In genomic region chr22:19147193-19147780, GRCh38 we compare ENCODE assay signal across 2 cellular contexts.
TF ChIP-seq lines count a peak whose summit lies in the region.

No MANE protein-coding gene starts in this region.

TF ChIP-seq in GM23338, 12 proteins besides CTCF, POLR2A, EP300 and RAD21:
- no peak for TF ChIP-seq EZH2 (IDR thresholded peaks at IDR 0.05; ENCODE audit: low read depth, unreplicated experiment)
- no peak for TF ChIP-seq EZH2phosphoT487 (IDR thresholded peaks at IDR 0.05; ENCODE audit: unreplicated experiment)
- TF ChIP-seq ZNF114 (CRISPR knock-in tag; IDR thresholded peaks at IDR 0.05), result no peak
- TF ChIP-seq ZNF331 (CRISPR knock-in tag; IDR thresholded peaks at IDR 0.05; ENCODE audit: low read depth), result no peak
- TF ChIP-seq, protein P1, sequence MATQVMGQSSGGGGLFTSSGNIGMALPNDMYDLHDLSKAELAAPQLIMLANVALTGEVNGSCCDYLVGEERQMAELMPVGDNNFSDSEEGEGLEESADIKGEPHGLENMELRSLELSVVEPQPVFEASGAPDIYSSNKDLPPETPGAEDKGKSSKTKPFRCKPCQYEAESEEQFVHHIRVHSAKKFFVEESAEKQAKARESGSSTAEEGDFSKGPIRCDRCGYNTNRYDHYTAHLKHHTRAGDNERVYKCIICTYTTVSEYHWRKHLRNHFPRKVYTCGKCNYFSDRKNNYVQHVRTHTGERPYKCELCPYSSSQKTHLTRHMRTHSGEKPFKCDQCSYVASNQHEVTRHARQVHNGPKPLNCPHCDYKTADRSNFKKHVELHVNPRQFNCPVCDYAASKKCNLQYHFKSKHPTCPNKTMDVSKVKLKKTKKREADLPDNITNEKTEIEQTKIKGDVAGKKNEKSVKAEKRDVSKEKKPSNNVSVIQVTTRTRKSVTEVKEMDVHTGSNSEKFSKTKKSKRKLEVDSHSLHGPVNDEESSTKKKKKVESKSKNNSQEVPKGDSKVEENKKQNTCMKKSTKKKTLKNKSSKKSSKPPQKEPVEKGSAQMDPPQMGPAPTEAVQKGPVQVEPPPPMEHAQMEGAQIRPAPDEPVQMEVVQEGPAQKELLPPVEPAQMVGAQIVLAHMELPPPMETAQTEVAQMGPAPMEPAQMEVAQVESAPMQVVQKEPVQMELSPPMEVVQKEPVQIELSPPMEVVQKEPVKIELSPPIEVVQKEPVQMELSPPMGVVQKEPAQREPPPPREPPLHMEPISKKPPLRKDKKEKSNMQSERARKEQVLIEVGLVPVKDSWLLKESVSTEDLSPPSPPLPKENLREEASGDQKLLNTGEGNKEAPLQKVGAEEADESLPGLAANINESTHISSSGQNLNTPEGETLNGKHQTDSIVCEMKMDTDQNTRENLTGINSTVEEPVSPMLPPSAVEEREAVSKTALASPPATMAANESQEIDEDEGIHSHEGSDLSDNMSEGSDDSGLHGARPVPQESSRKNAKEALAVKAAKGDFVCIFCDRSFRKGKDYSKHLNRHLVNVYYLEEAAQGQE (IDR thresholded peaks at IDR 0.05; ENCODE audit: unreplicated experiment), result no peak
- TF ChIP-seq, protein P2, sequence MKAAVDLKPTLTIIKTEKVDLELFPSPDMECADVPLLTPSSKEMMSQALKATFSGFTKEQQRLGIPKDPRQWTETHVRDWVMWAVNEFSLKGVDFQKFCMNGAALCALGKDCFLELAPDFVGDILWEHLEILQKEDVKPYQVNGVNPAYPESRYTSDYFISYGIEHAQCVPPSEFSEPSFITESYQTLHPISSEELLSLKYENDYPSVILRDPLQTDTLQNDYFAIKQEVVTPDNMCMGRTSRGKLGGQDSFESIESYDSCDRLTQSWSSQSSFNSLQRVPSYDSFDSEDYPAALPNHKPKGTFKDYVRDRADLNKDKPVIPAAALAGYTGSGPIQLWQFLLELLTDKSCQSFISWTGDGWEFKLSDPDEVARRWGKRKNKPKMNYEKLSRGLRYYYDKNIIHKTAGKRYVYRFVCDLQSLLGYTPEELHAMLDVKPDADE (IDR thresholded peaks at IDR 0.05), result no peak
- TF ChIP-seq, protein P3, sequence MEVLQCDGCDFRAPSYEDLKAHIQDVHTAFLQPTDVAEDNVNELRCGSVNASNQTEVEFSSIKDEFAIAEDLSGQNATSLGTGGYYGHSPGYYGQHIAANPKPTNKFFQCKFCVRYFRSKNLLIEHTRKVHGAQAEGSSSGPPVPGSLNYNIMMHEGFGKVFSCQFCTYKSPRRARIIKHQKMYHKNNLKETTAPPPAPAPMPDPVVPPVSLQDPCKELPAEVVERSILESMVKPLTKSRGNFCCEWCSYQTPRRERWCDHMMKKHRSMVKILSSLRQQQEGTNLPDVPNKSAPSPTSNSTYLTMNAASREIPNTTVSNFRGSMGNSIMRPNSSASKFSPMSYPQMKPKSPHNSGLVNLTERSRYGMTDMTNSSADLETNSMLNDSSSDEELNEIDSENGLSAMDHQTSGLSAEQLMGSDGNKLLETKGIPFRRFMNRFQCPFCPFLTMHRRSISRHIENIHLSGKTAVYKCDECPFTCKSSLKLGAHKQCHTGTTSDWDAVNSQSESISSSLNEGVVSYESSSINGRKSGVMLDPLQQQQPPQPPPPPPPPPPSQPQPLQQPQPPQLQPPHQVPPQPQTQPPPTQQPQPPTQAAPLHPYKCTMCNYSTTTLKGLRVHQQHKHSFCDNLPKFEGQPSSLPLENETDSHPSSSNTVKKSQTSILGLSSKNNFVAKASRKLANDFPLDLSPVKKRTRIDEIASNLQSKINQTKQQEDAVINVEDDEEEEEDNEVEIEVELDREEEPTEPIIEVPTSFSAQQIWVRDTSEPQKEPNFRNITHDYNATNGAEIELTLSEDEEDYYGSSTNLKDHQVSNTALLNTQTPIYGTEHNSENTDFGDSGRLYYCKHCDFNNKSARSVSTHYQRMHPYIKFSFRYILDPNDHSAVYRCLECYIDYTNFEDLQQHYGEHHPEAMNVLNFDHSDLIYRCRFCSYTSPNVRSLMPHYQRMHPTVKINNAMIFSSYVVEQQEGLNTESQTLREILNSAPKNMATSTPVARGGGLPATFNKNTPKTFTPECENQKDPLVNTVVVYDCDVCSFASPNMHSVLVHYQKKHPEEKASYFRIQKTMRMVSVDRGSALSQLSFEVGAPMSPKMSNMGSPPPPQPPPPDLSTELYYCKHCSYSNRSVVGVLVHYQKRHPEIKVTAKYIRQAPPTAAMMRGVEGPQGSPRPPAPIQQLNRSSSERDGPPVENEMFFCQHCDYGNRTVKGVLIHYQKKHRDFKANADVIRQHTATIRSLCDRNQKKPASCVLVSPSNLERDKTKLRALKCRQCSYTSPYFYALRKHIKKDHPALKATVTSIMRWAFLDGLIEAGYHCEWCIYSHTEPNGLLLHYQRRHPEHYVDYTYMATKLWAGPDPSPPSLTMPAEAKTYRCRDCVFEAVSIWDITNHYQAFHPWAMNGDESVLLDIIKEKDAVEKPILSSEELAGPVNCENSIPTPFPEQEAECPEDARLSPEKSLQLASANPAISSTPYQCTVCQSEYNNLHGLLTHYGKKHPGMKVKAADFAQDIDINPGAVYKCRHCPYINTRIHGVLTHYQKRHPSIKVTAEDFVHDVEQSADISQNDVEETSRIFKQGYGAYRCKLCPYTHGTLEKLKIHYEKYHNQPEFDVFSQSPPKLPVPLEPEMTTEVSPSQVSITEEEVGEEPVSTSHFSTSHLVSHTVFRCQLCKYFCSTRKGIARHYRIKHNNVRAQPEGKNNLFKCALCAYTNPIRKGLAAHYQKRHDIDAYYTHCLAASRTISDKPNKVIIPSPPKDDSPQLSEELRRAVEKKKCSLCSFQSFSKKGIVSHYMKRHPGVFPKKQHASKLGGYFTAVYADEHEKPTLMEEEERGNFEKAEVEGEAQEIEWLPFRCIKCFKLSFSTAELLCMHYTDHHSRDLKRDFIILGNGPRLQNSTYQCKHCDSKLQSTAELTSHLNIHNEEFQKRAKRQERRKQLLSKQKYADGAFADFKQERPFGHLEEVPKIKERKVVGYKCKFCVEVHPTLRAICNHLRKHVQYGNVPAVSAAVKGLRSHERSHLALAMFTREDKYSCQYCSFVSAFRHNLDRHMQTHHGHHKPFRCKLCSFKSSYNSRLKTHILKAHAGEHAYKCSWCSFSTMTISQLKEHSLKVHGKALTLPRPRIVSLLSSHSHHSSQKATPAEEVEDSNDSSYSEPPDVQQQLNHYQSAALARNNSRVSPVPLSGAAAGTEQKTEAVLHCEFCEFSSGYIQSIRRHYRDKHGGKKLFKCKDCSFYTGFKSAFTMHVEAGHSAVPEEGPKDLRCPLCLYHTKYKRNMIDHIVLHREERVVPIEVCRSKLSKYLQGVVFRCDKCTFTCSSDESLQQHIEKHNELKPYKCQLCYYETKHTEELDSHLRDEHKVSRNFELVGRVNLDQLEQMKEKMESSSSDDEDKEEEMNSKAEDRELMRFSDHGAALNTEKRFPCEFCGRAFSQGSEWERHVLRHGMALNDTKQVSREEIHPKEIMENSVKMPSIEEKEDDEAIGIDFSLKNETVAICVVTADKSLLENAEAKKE (CRISPR knock-in tag; IDR thresholded peaks at IDR 0.05), result no peak
- TF ChIP-seq POLR2AphosphoS5 (IDR thresholded peaks at IDR 0.05; ENCODE audit: low read depth), result no peak
- no peak for TF ChIP-seq NANOG (IDR thresholded peaks at IDR 0.05; ENCODE audit: borderline replicate concordance)
- no peak for TF ChIP-seq STAT1 (IDR thresholded peaks at IDR 0.05; ENCODE audit: unreplicated experiment)
- TF ChIP-seq JUNB (IDR thresholded peaks at IDR 0.05; ENCODE audit: unreplicated experiment), result no peak
- TF ChIP-seq CREB1 (CRISPR knock-in tag; IDR thresholded peaks at IDR 0.05; ENCODE audit: low read depth), result no peak

TF ChIP-seq in H1, 55 proteins besides CTCF, POLR2A, EP300 and RAD21:
- TF ChIP-seq TCF12 (IDR thresholded peaks at IDR 0.05; ENCODE audit: low read depth, low read length) (no peak), KDM5A (IDR thresholded peaks at IDR 0.05; ENCODE audit: low read length) (no peak), GTF2F1 (IDR thresholded peaks at IDR 0.05; ENCODE audit: borderline replicate concordance, low read depth, low read length) (no peak), SP4 (IDR thresholded peaks at IDR 0.05; ENCODE audit: low read length) (no peak), CHD2 (IDR thresholded peaks at IDR 0.05; ENCODE audit: low read length) (no peak), RNF2 (IDR thresholded peaks at IDR 0.05; ENCODE audit: borderline replicate concordance, low read depth, low read length, missing control alignments, poor library complexity, severe bottlenecking) (no peak), GABPA (IDR thresholded peaks at IDR 0.05; ENCODE audit: borderline replicate concordance, insufficient read depth, low read length) (no peak), TAF7 (optimal IDR thresholded peaks at IDR 0.05; ENCODE audit: borderline replicate concordance, low read depth, low read length) (no peak), KDM1A (IDR thresholded peaks at IDR 0.05; ENCODE audit: borderline replicate concordance, low read length) (no peak), TAF1 (IDR thresholded peaks at IDR 0.05; ENCODE audit: low read depth, low read length) (no peak), TEAD4 (IDR thresholded peaks at IDR 0.05; ENCODE audit: low read depth, low read length) (no peak), EGR1 (IDR thresholded peaks at IDR 0.05; ENCODE audit: borderline replicate concordance, low read depth, low read length) (no peak), RFX5 (IDR thresholded peaks at IDR 0.05; ENCODE audit: borderline replicate concordance, low read depth, low read length) (no peak), HDAC6 (IDR thresholded peaks at IDR 0.05; ENCODE audit: low read depth, low read length) (no peak), SIN3A (conservative IDR thresholded peaks at IDR 0.05 in 1 of 2, IDR thresholded peaks at IDR 0.05 in 1 of 2; ENCODE audit: low read depth in 1 of 2, low read length in 2 of 2) (no peak), BRCA1 (IDR thresholded peaks at IDR 0.05; ENCODE audit: low read depth, low read length) (no peak)
- TF ChIP-seq, protein P4, sequence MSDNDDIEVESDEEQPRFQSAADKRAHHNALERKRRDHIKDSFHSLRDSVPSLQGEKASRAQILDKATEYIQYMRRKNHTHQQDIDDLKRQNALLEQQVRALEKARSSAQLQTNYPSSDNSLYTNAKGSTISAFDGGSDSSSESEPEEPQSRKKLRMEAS (IDR thresholded peaks at IDR 0.05), result no peak
- TF ChIP-seq, protein P5, sequence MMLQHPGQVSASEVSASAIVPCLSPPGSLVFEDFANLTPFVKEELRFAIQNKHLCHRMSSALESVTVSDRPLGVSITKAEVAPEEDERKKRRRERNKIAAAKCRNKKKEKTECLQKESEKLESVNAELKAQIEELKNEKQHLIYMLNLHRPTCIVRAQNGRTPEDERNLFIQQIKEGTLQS (IDR thresholded peaks at IDR 0.05; ENCODE audit: insufficient read depth, low read depth, low read length), result no peak
TF ChIP-seq in H1: peak in this region for 0.
